15 cellular contexts compared by ENCODE assay signal in genomic region chr7:149877890-149878522, GRCh38.
"Had no signal": no experiment of that assay in that cellular context is flagged by ENCODE, and none has a peak within 500 bp of the region (broad histone marks: within the 10 kb centered on the region; RNA-seq: fewer than 3 reads in every experiment).

No MANE protein-coding gene starts in this region.

- H3K27me3 ChIP-seq: esophagus squamous epithelium, tibial artery, uterus had no signal

- H3K4me3 Mint-ChIP-seq: activated CD4-positive, alpha-beta memory T cell treated with anti-CD3 and anti-CD28 coated beads for 36 hours; stimulated activated naive B cell treated with anti-CD40 and anti-IgM and Interleukin-4, amounts not matched to agents 10 μg/mL and 1 μg/mL and 100 μg/mL, for 72 hours had no signal

- DNase-seq: activated CD4-positive, alpha-beta memory T cell treated with anti-CD3 and anti-CD28 coated beads for 36 hours; activated CD4-positive, alpha-beta T cell treated with anti-CD3 and anti-CD28 coated beads for 1 hour; activated gamma-delta T cell treated with Interleukin-2 at 50 U/mL for 16 hours; esophagus squamous epithelium; glutamatergic neuron; kidney glomerular epithelial cell; mesendoderm; retina; stimulated activated CD4-positive, alpha-beta T cell treated with anti-CD3 and anti-CD28 coated beads, Interleukin-15, amount 100 ng/mL, for 24 hours; stimulated activated CD4-positive, alpha-beta T cell treated with anti-CD3 and anti-CD28 coated beads, Interleukin-4, amount 100 ng/mL, for 1 hour; stimulated activated naive B cell treated with anti-CD40 and anti-IgM and Interleukin-4, amounts not matched to agents 10 μg/mL and 1 μg/mL and 100 μg/mL, for 72 hours; tibial artery; uterus had no signal

- ATAC-seq: stimulated activated naive B cell treated with anti-CD40 and anti-IgM and Interleukin-4, amounts not matched to agents 10 μg/mL and 1 μg/mL and 100 μg/mL, for 72 hours had no signal

- H3K9me3 Mint-ChIP-seq: activated CD4-positive, alpha-beta memory T cell treated with anti-CD3 and anti-CD28 coated beads for 36 hours; stimulated activated naive B cell treated with anti-CD40 and anti-IgM and Interleukin-4, amounts not matched to agents 10 μg/mL and 1 μg/mL and 100 μg/mL, for 72 hours had no signal

- H3K27ac Mint-ChIP-seq: activated CD4-positive, alpha-beta memory T cell treated with anti-CD3 and anti-CD28 coated beads for 36 hours; stimulated activated naive B cell treated with anti-CD40 and anti-IgM and Interleukin-4, amounts not matched to agents 10 μg/mL and 1 μg/mL and 100 μg/mL, for 72 hours had no signal

- H3K9me3 ChIP-seq: esophagus squamous epithelium, tibial artery, uterus had no signal

- H3K27me3 Mint-ChIP-seq: activated CD4-positive, alpha-beta memory T cell treated with anti-CD3 and anti-CD28 coated beads for 36 hours; stimulated activated naive B cell treated with anti-CD40 and anti-IgM and Interleukin-4, amounts not matched to agents 10 μg/mL and 1 μg/mL and 100 μg/mL, for 72 hours had no signal

- H3K4me3 ChIP-seq: esophagus squamous epithelium, skin epidermis, tibial artery, uterus had no signal

- H3K27ac ChIP-seq: esophagus squamous epithelium, skin epidermis, tibial artery, uterus, VCaP had no signal

- H3K36me3 ChIP-seq: uterus had no signal
